1 cellular context compared by ENCODE assay signal in the genomic region with DNA sequence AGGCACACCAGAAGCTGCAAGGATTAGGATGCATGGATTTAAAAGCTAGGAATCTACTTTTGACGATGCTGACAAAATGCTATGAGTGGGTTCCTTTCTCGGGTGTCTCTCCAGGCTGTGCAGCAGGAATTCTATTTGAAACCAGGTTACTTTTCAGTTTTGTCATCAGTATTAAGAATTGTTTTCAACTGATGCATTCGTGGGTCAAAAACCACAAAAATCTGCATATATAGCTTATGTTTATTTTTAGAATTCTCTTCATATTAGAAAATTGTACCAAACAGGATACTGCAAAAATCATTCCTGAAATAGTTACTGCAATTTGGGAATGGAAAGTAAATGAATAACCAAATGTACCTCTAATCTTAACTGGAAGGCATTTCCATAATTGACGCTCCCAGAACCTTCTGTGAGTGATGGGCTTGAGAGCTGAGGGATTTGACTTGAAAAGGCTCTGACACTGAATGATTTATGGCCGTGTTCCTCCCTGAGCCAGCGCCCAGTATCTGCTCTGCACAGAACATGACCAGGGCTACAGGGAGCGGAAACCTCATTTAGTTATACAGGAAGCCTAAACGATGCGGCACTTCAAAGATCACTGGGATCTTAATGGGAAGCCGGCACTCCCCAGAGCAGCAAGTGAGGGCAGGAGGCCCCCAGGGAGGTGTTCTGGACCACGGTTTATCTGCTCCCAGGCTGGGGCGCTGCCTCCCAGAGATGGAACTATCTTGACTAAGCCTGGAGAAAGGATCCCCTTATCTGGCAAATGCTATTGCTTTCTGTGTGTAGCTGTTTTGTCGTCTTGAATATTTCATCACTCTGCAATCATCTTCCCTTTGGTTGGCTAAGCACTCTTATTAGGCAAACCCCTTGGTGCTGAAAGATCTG.
TF ChIP-seq lines count a peak whose summit lies in the region.

No MANE protein-coding gene starts in this region.

TF ChIP-seq in K562, 482 proteins besides CTCF, POLR2A, EP300 and RAD21 (continued from another document and continues in another):
- TF ChIP-seq, protein P1, sequence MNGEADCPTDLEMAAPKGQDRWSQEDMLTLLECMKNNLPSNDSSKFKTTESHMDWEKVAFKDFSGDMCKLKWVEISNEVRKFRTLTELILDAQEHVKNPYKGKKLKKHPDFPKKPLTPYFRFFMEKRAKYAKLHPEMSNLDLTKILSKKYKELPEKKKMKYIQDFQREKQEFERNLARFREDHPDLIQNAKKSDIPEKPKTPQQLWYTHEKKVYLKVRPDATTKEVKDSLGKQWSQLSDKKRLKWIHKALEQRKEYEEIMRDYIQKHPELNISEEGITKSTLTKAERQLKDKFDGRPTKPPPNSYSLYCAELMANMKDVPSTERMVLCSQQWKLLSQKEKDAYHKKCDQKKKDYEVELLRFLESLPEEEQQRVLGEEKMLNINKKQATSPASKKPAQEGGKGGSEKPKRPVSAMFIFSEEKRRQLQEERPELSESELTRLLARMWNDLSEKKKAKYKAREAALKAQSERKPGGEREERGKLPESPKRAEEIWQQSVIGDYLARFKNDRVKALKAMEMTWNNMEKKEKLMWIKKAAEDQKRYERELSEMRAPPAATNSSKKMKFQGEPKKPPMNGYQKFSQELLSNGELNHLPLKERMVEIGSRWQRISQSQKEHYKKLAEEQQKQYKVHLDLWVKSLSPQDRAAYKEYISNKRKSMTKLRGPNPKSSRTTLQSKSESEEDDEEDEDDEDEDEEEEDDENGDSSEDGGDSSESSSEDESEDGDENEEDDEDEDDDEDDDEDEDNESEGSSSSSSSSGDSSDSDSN (IDR thresholded peaks at IDR 0.05; ENCODE audit: borderline replicate concordance in 1 of 2, low read depth in 2 of 2, low read length in 2 of 2), result peak; percentile 65 to 96; a peak in 3 of 4 replicates
- TF ChIP-seq, protein P2, sequence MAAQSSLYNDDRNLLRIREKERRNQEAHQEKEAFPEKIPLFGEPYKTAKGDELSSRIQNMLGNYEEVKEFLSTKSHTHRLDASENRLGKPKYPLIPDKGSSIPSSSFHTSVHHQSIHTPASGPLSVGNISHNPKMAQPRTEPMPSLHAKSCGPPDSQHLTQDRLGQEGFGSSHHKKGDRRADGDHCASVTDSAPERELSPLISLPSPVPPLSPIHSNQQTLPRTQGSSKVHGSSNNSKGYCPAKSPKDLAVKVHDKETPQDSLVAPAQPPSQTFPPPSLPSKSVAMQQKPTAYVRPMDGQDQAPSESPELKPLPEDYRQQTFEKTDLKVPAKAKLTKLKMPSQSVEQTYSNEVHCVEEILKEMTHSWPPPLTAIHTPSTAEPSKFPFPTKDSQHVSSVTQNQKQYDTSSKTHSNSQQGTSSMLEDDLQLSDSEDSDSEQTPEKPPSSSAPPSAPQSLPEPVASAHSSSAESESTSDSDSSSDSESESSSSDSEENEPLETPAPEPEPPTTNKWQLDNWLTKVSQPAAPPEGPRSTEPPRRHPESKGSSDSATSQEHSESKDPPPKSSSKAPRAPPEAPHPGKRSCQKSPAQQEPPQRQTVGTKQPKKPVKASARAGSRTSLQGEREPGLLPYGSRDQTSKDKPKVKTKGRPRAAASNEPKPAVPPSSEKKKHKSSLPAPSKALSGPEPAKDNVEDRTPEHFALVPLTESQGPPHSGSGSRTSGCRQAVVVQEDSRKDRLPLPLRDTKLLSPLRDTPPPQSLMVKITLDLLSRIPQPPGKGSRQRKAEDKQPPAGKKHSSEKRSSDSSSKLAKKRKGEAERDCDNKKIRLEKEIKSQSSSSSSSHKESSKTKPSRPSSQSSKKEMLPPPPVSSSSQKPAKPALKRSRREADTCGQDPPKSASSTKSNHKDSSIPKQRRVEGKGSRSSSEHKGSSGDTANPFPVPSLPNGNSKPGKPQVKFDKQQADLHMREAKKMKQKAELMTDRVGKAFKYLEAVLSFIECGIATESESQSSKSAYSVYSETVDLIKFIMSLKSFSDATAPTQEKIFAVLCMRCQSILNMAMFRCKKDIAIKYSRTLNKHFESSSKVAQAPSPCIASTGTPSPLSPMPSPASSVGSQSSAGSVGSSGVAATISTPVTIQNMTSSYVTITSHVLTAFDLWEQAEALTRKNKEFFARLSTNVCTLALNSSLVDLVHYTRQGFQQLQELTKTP (IDR thresholded peaks at IDR 0.05; ENCODE audit: low read depth in 1 of 2, partially characterized antibody in 2 of 2), result no peak
- TF ChIP-seq, protein P3, sequence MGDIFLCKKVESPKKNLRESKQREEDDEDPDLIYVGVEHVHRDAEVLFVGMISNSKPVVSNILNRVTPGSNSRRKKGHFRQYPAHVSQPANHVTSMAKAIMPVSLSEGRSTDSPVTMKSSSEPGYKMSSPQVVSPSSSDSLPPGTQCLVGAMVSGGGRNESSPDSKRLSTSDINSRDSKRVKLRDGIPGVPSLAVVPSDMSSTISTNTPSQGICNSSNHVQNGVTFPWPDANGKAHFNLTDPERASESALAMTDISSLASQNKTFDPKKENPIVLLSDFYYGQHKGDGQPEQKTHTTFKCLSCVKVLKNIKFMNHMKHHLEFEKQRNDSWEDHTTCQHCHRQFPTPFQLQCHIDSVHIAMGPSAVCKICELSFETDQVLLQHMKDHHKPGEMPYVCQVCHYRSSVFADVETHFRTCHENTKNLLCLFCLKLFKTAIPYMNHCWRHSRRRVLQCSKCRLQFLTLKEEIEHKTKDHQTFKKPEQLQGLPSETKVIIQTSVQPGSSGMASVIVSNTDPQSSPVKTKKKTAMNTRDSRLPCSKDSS (IDR thresholded peaks at IDR 0.05; ENCODE audit: low read depth, partially characterized antibody), result no peak
- TF ChIP-seq MAFK (IDR thresholded peaks at IDR 0.05; ENCODE audit: low read length), result no peak
- no peak for TF ChIP-seq POU5F1 (IDR thresholded peaks at IDR 0.05; ENCODE audit: borderline replicate concordance, low read depth, low read length, partially characterized antibody)
- TF ChIP-seq, protein P4, sequence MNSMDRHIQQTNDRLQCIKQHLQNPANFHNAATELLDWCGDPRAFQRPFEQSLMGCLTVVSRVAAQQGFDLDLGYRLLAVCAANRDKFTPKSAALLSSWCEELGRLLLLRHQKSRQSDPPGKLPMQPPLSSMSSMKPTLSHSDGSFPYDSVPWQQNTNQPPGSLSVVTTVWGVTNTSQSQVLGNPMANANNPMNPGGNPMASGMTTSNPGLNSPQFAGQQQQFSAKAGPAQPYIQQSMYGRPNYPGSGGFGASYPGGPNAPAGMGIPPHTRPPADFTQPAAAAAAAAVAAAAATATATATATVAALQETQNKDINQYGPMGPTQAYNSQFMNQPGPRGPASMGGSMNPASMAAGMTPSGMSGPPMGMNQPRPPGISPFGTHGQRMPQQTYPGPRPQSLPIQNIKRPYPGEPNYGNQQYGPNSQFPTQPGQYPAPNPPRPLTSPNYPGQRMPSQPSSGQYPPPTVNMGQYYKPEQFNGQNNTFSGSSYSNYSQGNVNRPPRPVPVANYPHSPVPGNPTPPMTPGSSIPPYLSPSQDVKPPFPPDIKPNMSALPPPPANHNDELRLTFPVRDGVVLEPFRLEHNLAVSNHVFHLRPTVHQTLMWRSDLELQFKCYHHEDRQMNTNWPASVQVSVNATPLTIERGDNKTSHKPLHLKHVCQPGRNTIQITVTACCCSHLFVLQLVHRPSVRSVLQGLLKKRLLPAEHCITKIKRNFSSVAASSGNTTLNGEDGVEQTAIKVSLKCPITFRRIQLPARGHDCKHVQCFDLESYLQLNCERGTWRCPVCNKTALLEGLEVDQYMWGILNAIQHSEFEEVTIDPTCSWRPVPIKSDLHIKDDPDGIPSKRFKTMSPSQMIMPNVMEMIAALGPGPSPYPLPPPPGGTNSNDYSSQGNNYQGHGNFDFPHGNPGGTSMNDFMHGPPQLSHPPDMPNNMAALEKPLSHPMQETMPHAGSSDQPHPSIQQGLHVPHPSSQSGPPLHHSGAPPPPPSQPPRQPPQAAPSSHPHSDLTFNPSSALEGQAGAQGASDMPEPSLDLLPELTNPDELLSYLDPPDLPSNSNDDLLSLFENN (IDR thresholded peaks at IDR 0.05; ENCODE audit: low read depth in 2 of 2, low read length in 2 of 2), result peak in 1 of 2 experiments; percentile 77; a peak in 2 of 4 replicates
- no peak for TF ChIP-seq POLR3G (IDR thresholded peaks at IDR 0.05; ENCODE audit: extremely low read depth, insufficient read length, insufficient replicate concordance)
- no peak for TF ChIP-seq HMG20A (CRISPR knock-in tag; conservative IDR thresholded peaks at IDR 0.05)
- no peak for TF ChIP-seq TSC22D4 (tag; IDR thresholded peaks at IDR 0.05)
- no peak for TF ChIP-seq ZNF263 (CRISPR knock-in tag; IDR thresholded peaks at IDR 0.05; ENCODE audit: borderline replicate concordance)
- peak; percentile 76 for TF ChIP-seq CREB1 (IDR thresholded peaks at IDR 0.05)
- TF ChIP-seq CREB1 (CRISPR knock-in tag; IDR thresholded peaks at IDR 0.05), result no peak
- TF ChIP-seq IFI16 (CRISPR knock-in tag; IDR thresholded peaks at IDR 0.05), result no peak
- TF ChIP-seq SIN3A (IDR thresholded peaks at IDR 0.05; ENCODE audit: borderline replicate concordance in 2 of 2, control insufficient read depth in 1 of 2, low read depth in 2 of 2, low read length in 2 of 2), result no peak
- TF ChIP-seq DDX20 (tag; IDR thresholded peaks at IDR 0.05; ENCODE audit: low read depth), result no peak
- TF ChIP-seq ZKSCAN1 (IDR thresholded peaks at IDR 0.05; ENCODE audit: low read depth, low read length), result no peak
- TF ChIP-seq BRF1 (IDR thresholded peaks at IDR 0.05; ENCODE audit: borderline replicate concordance, extremely low read depth, insufficient read length), result no peak
- peak; percentile 76; the same call in 1 of the 2 replicates for TF ChIP-seq LEF1 (IDR thresholded peaks at IDR 0.05)
- TF ChIP-seq, protein P5, sequence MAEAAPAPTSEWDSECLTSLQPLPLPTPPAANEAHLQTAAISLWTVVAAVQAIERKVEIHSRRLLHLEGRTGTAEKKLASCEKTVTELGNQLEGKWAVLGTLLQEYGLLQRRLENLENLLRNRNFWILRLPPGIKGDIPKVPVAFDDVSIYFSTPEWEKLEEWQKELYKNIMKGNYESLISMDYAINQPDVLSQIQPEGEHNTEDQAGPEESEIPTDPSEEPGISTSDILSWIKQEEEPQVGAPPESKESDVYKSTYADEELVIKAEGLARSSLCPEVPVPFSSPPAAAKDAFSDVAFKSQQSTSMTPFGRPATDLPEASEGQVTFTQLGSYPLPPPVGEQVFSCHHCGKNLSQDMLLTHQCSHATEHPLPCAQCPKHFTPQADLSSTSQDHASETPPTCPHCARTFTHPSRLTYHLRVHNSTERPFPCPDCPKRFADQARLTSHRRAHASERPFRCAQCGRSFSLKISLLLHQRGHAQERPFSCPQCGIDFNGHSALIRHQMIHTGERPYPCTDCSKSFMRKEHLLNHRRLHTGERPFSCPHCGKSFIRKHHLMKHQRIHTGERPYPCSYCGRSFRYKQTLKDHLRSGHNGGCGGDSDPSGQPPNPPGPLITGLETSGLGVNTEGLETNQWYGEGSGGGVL (CRISPR knock-in tag; IDR thresholded peaks at IDR 0.05), result no peak
- TF ChIP-seq, protein P6, sequence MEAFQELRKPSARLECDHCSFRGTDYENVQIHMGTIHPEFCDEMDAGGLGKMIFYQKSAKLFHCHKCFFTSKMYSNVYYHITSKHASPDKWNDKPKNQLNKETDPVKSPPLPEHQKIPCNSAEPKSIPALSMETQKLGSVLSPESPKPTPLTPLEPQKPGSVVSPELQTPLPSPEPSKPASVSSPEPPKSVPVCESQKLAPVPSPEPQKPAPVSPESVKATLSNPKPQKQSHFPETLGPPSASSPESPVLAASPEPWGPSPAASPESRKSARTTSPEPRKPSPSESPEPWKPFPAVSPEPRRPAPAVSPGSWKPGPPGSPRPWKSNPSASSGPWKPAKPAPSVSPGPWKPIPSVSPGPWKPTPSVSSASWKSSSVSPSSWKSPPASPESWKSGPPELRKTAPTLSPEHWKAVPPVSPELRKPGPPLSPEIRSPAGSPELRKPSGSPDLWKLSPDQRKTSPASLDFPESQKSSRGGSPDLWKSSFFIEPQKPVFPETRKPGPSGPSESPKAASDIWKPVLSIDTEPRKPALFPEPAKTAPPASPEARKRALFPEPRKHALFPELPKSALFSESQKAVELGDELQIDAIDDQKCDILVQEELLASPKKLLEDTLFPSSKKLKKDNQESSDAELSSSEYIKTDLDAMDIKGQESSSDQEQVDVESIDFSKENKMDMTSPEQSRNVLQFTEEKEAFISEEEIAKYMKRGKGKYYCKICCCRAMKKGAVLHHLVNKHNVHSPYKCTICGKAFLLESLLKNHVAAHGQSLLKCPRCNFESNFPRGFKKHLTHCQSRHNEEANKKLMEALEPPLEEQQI (IDR thresholded peaks at IDR 0.05), result peak; percentile 61; the same call in 1 of the 2 replicates
- TF ChIP-seq SNIP1 (IDR thresholded peaks at IDR 0.05; ENCODE audit: low read depth), result no peak
- peak; percentile 85 for TF ChIP-seq KLF16 (IDR thresholded peaks at IDR 0.05)
- TF ChIP-seq, protein P7, sequence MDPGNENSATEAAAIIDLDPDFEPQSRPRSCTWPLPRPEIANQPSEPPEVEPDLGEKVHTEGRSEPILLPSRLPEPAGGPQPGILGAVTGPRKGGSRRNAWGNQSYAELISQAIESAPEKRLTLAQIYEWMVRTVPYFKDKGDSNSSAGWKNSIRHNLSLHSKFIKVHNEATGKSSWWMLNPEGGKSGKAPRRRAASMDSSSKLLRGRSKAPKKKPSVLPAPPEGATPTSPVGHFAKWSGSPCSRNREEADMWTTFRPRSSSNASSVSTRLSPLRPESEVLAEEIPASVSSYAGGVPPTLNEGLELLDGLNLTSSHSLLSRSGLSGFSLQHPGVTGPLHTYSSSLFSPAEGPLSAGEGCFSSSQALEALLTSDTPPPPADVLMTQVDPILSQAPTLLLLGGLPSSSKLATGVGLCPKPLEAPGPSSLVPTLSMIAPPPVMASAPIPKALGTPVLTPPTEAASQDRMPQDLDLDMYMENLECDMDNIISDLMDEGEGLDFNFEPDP (CRISPR knock-in tag; IDR thresholded peaks at IDR 0.05), result no peak
- TF ChIP-seq CEBPG (CRISPR knock-in tag; IDR thresholded peaks at IDR 0.05), result peak; percentile 78
- peak; percentile 58 to 93 for TF ChIP-seq CEBPG (tag; conservative IDR thresholded peaks at IDR 0.05 in 1 of 2, IDR thresholded peaks at IDR 0.05 in 1 of 2)
- no peak for TF ChIP-seq NR1H2 (CRISPR knock-in tag; IDR thresholded peaks at IDR 0.05)
- TF ChIP-seq, protein P8, sequence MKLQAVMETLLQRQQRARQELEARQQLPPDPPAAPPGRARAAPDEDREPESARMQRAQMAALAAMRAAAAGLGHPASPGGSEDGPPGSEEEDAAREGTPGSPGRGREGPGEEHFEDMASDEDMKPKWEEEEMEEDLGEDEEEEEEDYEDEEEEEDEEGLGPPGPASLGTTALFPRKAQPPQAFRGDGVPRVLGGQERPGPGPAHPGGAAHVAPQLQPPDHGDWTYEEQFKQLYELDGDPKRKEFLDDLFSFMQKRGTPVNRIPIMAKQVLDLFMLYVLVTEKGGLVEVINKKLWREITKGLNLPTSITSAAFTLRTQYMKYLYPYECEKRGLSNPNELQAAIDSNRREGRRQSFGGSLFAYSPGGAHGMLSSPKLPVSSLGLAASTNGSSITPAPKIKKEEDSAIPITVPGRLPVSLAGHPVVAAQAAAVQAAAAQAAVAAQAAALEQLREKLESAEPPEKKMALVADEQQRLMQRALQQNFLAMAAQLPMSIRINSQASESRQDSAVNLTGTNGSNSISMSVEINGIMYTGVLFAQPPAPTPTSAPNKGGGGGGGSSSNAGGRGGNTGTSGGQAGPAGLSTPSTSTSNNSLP (IDR thresholded peaks at IDR 0.05; ENCODE audit: borderline replicate concordance, low read depth, low read length), result peak; percentile 25; the same call in 1 of the 2 replicates
- TF ChIP-seq NFYB (IDR thresholded peaks at IDR 0.05; ENCODE audit: extremely low read depth, insufficient read length), result no peak
- TF ChIP-seq KLF13 (tag; IDR thresholded peaks at IDR 0.05; ENCODE audit: borderline replicate concordance, low read depth), result 0 out of 2 replicates have a peak, but pooled peaks have one; percentile 32
- no peak for TF ChIP-seq ZNF384 (IDR thresholded peaks at IDR 0.05; ENCODE audit: low read depth, low read length)
- TF ChIP-seq, protein P9, sequence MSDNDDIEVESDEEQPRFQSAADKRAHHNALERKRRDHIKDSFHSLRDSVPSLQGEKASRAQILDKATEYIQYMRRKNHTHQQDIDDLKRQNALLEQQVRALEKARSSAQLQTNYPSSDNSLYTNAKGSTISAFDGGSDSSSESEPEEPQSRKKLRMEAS (CRISPR knock-in tag; IDR thresholded peaks at IDR 0.05), result no peak
- peak; percentile 75 for TF ChIP-seq GATA2 (CRISPR knock-in tag; IDR thresholded peaks at IDR 0.05)
- TF ChIP-seq ZBED1 (IDR thresholded peaks at IDR 0.05), result no peak
